Comparison of ENCODE assay signal across 8 cellular contexts in genomic region chr15:88894348-88894818, GRCh38. TPM values are rescaled to one million over a fixed set of nuclear protein-coding genes. Genes with fewer than 3 reads are reported as not detected.
DNase-seq lines count a peak whose midpoint lies in the region; TF ChIP-seq lines count a peak whose summit lies in the region.

No MANE protein-coding gene starts in this region.

- CTCF ChIA-PET in activated CD4-positive, alpha-beta T cell treated with anti-CD3 and anti-CD28 coated beads, Interleukin-2, amount 10 ng/mL, durations not matched to agents 7 days and 5 days (lab: Charles Lee), result interaction anchor here (0.6 to 3.3 kb wide), 6 partner anchors 10 to 269 kb away, joined by 3 to 20 read pairs (median 5); no protein-coding TSS in a partner anchor

- H3K27me3 ChIP-seq in mucosa of rectum (ENCODE audit: control insufficient read depth in 2 of 2, insufficient read depth in 2 of 2, low read length in 2 of 2), result peaks cover 6% of the 10 kb centered on the region in 2 donors

- peak overlapping the region; percentile 53 to 61 for H3K4me3 ChIP-seq in mucosa of rectum (ENCODE audit: low read length in 2 of 2)

- no peak overlapping the region for H3K9ac ChIP-seq in mucosa of rectum (ENCODE audit: low read depth in 1 of 2, low read length in 2 of 2)

- H3K4me1 Mint-ChIP-seq in activated CD4-positive, alpha-beta T cell treated with anti-CD3 and anti-CD28 coated beads, Interleukin-2, amount 10 ng/mL, durations not matched to agents 7 days and 5 days, result peaks cover 34% of the 10 kb centered on the region

- H3K36me3 ChIP-seq in mucosa of rectum (ENCODE audit: control insufficient read depth in 2 of 2, insufficient read depth in 2 of 2, low read length in 2 of 2), result no peaks in the 10 kb centered on the region

- no peak overlapping the region for H3K27ac ChIP-seq in mucosa of rectum (ENCODE audit: low read depth in 2 of 2, low read length in 2 of 2)

- H3K4me3 Mint-ChIP-seq in activated CD4-positive, alpha-beta T cell treated with anti-CD3 and anti-CD28 coated beads, Interleukin-2, amount 10 ng/mL, durations not matched to agents 7 days and 5 days, result peak overlapping the region; percentile 86

- no peaks in the 10 kb centered on the region for H3K27me3 Mint-ChIP-seq in activated CD4-positive, alpha-beta T cell treated with anti-CD3 and anti-CD28 coated beads, Interleukin-2, amount 10 ng/mL, durations not matched to agents 7 days and 5 days

- DNase-seq in NCI-H2107 treated with DMSO at 0.1 percent for 48 hours (lab: John Stamatoyannopoulos, UW; ENCODE audit: unreplicated experiment) (peak; percentile 8), NCI-H2107 (lab: John Stamatoyannopoulos, UW) (no peak), dermis microvascular lymphatic vessel endothelial cell (ENCODE audit: low read depth in 2 of 2) (peak; percentile 51 to 70), H4 (ENCODE audit: low spot score) (no peak)
- DNase-seq in activated CD4-positive, alpha-beta T cell treated with anti-CD3 and anti-CD28 coated beads, Interleukin-2, amount 10 ng/mL, durations not matched to agents 7 days and 5 days, result peak; percentile 90
- DNase-seq in stimulated activated naive CD4-positive, alpha-beta T cell (lab: John Stamatoyannopoulos, UW), result peak; percentile 67 to 87 (median 81)

- POLR2A ChIA-PET in activated CD4-positive, alpha-beta T cell treated with anti-CD3 and anti-CD28 coated beads, Interleukin-2, amount 10 ng/mL, durations not matched to agents 7 days and 5 days (lab: Charles Lee), result no interaction called here

- H3K27ac Mint-ChIP-seq in activated CD4-positive, alpha-beta T cell treated with anti-CD3 and anti-CD28 coated beads, Interleukin-2, amount 10 ng/mL, durations not matched to agents 7 days and 5 days, result peak overlapping the region; percentile 88

- no peak for TF ChIP-seq EP300 in Ishikawa (IDR thresholded peaks at IDR 0.05; ENCODE audit: borderline replicate concordance)

- H3K9me3 Mint-ChIP-seq in activated CD4-positive, alpha-beta T cell treated with anti-CD3 and anti-CD28 coated beads, Interleukin-2, amount 10 ng/mL, durations not matched to agents 7 days and 5 days, result no peaks in the 10 kb centered on the region

- no peaks in the 10 kb centered on the region for H3K9me3 ChIP-seq in mucosa of rectum (ENCODE audit: control insufficient read depth in 2 of 2, low read length in 2 of 2)

- H3K36me3 Mint-ChIP-seq in activated CD4-positive, alpha-beta T cell treated with anti-CD3 and anti-CD28 coated beads, Interleukin-2, amount 10 ng/mL, durations not matched to agents 7 days and 5 days (ENCODE audit: low read depth), result peaks cover 3% of the 10 kb centered on the region

- peak; percentile 69 for TF ChIP-seq RAD21 in Ishikawa (IDR thresholded peaks at IDR 0.05; ENCODE audit: low read depth)

- peaks cover 7 to 17% of the 10 kb centered on the region in 2 donors for H3K4me1 ChIP-seq in mucosa of rectum (ENCODE audit: control insufficient read depth in 2 of 2, insufficient read depth in 2 of 2, low read length in 2 of 2)

TF ChIP-seq in Ishikawa, 13 proteins besides CTCF, POLR2A, EP300 and RAD21:
- no peak for TF ChIP-seq YY1 (IDR thresholded peaks at IDR 0.05; ENCODE audit: low read depth)
- peak; percentile 59 for TF ChIP-seq MAX (IDR thresholded peaks at IDR 0.05)
- no peak for TF ChIP-seq USF1 (IDR thresholded peaks at IDR 0.05)
- TF ChIP-seq NFIC (IDR thresholded peaks at IDR 0.05), result 0 out of 2 replicates have a peak, but pooled peaks have one; percentile 11
- TF ChIP-seq TCF12 (IDR thresholded peaks at IDR 0.05; ENCODE audit: low read depth), result no peak
- no peak for TF ChIP-seq CREB1 (IDR thresholded peaks at IDR 0.05; ENCODE audit: low read depth)

RNA-seq across cellular contexts. Expression of gene HAPLN3, which starts 1.0 kb away (rescaled TPM):
- total RNA-seq in activated CD4-positive, alpha-beta T cell treated with anti-CD3 and anti-CD28 coated beads, Interleukin-2, amount 10 ng/mL, durations not matched to agents 7 days and 5 days, result 10 to 100 TPM; 75.4 to 86.1 TPM
- total RNA-seq in dermis microvascular lymphatic vessel endothelial cell, result 64.8 and 119 TPM in 2 replicates
- 10.9 and 12.6 TPM in 2 replicates for total RNA-seq in H4 (2014; rRNA removed; shearing (Covaris generic))

RNA-seq across cellular contexts. Expression of gene MFGE8, which starts 18.8 kb away (rescaled TPM):
- total RNA-seq in activated CD4-positive, alpha-beta T cell treated with anti-CD3 and anti-CD28 coated beads, Interleukin-2, amount 10 ng/mL, durations not matched to agents 7 days and 5 days, result 10 to 100 TPM; 57.9 to 58.5 TPM
- total RNA-seq in dermis microvascular lymphatic vessel endothelial cell, result 26.7 and 50.3 TPM in 2 replicates
- total RNA-seq in H4 (2014; rRNA removed; shearing (Covaris generic)), result 30.5 and 40.0 TPM in 2 replicates

Comparison
In these comparisons a context has a peak if more than half of its experiments do, and no peak if none do; other contexts are left out.
1. DNase-seq: peak in NCI-H2107 treated with DMSO at 0.1 percent for 48 hours (single experiment), activated CD4-positive, alpha-beta T cell treated with anti-CD3 and anti-CD28 coated beads, Interleukin-2, amount 10 ng/mL, durations not matched to agents 7 days and 5 days (single experiment), dermis microvascular lymphatic vessel endothelial cell (2 of 2) and stimulated activated naive CD4-positive, alpha-beta T cell (6 of 6); none in NCI-H2107 (single experiment) and H4 (single experiment).